In the genomic region with DNA sequence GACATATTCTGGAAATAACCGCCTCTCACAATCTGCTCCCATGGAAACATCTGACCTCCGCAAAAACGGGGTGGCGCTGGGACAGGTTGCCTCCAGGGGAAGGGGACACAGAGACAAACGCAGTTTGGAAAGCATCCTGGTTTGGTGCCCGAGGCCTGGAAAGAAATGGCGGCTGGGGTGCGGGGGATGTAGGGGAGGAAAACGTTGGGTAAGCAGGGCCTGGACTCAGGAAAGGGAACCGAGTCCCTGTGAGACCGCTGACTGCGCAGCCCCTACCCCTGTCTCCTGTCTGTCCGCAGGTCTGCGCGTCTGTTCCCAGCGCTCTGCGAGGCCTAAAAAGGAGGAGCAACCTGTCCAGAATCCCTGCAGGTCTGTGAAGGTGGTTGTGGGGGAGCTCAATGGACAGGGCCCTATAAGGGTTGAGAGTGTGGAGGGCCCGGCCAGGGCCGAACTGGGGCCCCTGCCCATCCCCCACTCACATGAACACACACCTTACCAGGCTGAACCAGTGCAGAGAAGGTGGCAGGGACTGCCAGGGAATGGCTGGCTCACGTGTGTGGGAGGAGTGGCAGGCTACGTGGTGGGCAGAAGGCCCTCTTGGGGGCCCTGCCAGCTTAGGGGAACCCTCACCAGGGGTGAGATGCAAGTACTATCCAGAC, we compare ENCODE assay signal across 7 cellular contexts. TPM values are rescaled to one million over a fixed set of nuclear protein-coding genes. Genes with fewer than 3 reads are reported as not detected.
DNase-seq lines count a peak whose midpoint lies in the region; ATAC-seq lines count a peak whose summit lies in the region.

No MANE protein-coding gene starts in this region.

- peaks cover 15% of the 10 kb centered on the region for H3K27me3 Mint-ChIP-seq in activated T-helper 2 cell treated with anti-CD3 and anti-CD28 coated beads, Interferon-gamma antibody, Interleukin-2, Interleukin-4, amounts not matched to agents 10 μg/mL and 5 μg/mL and 100 μg/mL, durations not matched to agents 14 hours and 24 hours and 36 hours (ENCODE audit: low read depth)

- no peaks in the 10 kb centered on the region for H3K36me3 Mint-ChIP-seq in activated T-helper 2 cell treated with anti-CD3 and anti-CD28 coated beads, Interferon-gamma antibody, Interleukin-2, Interleukin-4, amounts not matched to agents 10 μg/mL and 5 μg/mL and 100 μg/mL, durations not matched to agents 14 hours and 24 hours and 36 hours (ENCODE audit: low read depth)

- no peaks in the 10 kb centered on the region for H3K9me3 ChIP-seq in right cardiac atrium (ENCODE audit: control insufficient read depth, low read length)

- H3K4me1 Mint-ChIP-seq in activated T-helper 2 cell treated with anti-CD3 and anti-CD28 coated beads, Interferon-gamma antibody, Interleukin-2, Interleukin-4, amounts not matched to agents 10 μg/mL and 5 μg/mL and 100 μg/mL, durations not matched to agents 14 hours and 24 hours and 36 hours (ENCODE audit: low read depth), result no peaks in the 10 kb centered on the region

- H3K4me3 ChIP-seq in right cardiac atrium (ENCODE audit: low read length) (peak overlapping the region; percentile 96), skin epidermis (peak overlapping the region; percentile 43 to 68 (median 59))

- peak overlapping the region; percentile 99 for H3K27ac ChIP-seq in right cardiac atrium (ENCODE audit: low read length)
- H3K27ac ChIP-seq in skin epidermis, result peak overlapping the region; percentile 26 to 94 (median 83)

- H3K9me3 Mint-ChIP-seq in activated T-helper 2 cell treated with anti-CD3 and anti-CD28 coated beads, Interferon-gamma antibody, Interleukin-2, Interleukin-4, amounts not matched to agents 10 μg/mL and 5 μg/mL and 100 μg/mL, durations not matched to agents 14 hours and 24 hours and 36 hours, result no peaks in the 10 kb centered on the region

- H3K4me1 ChIP-seq in right cardiac atrium (ENCODE audit: control insufficient read depth, insufficient read depth, low read length), result peaks cover 2% of the 10 kb centered on the region

- 8% methylated on average over 21 of the region's 21 CpGs for WGBS in right cardiac atrium

- intact Hi-C loops in activated T-helper 2 cell treated with anti-CD3 and anti-CD28 coated beads, Interferon-gamma antibody, Interleukin-2, Interleukin-4, amounts not matched to agents 10 μg/mL and 5 μg/mL and 100 μg/mL, durations not matched to agents 14 hours and 24 hours and 36 hours (cut with micrococcal nuclease), result no loop called here
- intact Hi-C loops in right cardiac atrium (cut with DNase I), result no loop called here

- H3K27me3 ChIP-seq in right cardiac atrium (ENCODE audit: control insufficient read depth, insufficient read depth), result no peaks in the 10 kb centered on the region

- H3K27ac Mint-ChIP-seq in activated T-helper 2 cell treated with anti-CD3 and anti-CD28 coated beads, Interferon-gamma antibody, Interleukin-2, Interleukin-4, amounts not matched to agents 10 μg/mL and 5 μg/mL and 100 μg/mL, durations not matched to agents 14 hours and 24 hours and 36 hours, result no peak overlapping the region

- peak overlapping the region; percentile 58 for H3K4me3 Mint-ChIP-seq in activated T-helper 2 cell treated with anti-CD3 and anti-CD28 coated beads, Interferon-gamma antibody, Interleukin-2, Interleukin-4, amounts not matched to agents 10 μg/mL and 5 μg/mL and 100 μg/mL, durations not matched to agents 14 hours and 24 hours and 36 hours (ENCODE audit: low read depth)

- ATAC-seq in GM18868 (IDR thresholded peaks at IDR 0.05; ENCODE audit: unreplicated experiment) (peak; percentile 25), HG02884 (IDR thresholded peaks at IDR 0.05; ENCODE audit: unreplicated experiment) (peak; percentile 30), right cardiac atrium (peak; percentile 49 to 56)

- DNase-seq in activated T-helper 2 cell treated with anti-CD3 and anti-CD28 coated beads, Interferon-gamma antibody, Interleukin-2, Interleukin-4, amounts not matched to agents 10 μg/mL and 5 μg/mL and 100 μg/mL, durations not matched to agents 14 hours and 24 hours and 36 hours (ENCODE audit: low spot score), result no peak
- DNase-seq in right cardiac atrium (peak in 2 of 3 donors; percentile 23 to 62), NCI-H2171 (lab: John Stamatoyannopoulos, UW) (no peak)
- DNase-seq in stimulated activated CD4-positive, alpha-beta T cell treated with anti-CD3 and anti-CD28 coated beads, Interleukin-4, amount 100 ng/mL, for 4 hours, result no peak

RNA-seq across cellular contexts. Expression of a gene that starts 0.7 kb away (rescaled TPM):
- total RNA-seq in activated T-helper 2 cell treated with anti-CD3 and anti-CD28 coated beads, Interferon-gamma antibody, Interleukin-2, Interleukin-4, amounts not matched to agents 10 μg/mL and 5 μg/mL and 100 μg/mL, durations not matched to agents 14 hours and 24 hours and 36 hours, result 0.78 and 0.87 TPM in 2 replicates
- 10 to 100 TPM; 35.4 to 42.8 (median 42.3) TPM for total RNA-seq in right cardiac atrium
- 71.5 TPM for polyA plus RNA-seq in right cardiac atrium

RNA-seq across cellular contexts. Expression of a gene that starts 20.3 kb away (rescaled TPM):
- total RNA-seq in activated T-helper 2 cell treated with anti-CD3 and anti-CD28 coated beads, Interferon-gamma antibody, Interleukin-2, Interleukin-4, amounts not matched to agents 10 μg/mL and 5 μg/mL and 100 μg/mL, durations not matched to agents 14 hours and 24 hours and 36 hours, result 4.2 and 5.0 TPM in 2 replicates
- total RNA-seq in right cardiac atrium, result 10 to 100 TPM; 33.5 to 41.1 (median 36.4) TPM
- polyA plus RNA-seq in right cardiac atrium, result 42.5 TPM

RNA-seq across cellular contexts. Expression of a gene that starts 23.1 kb away (rescaled TPM):
- 6.1 TPM in 2 replicates for total RNA-seq in activated T-helper 2 cell treated with anti-CD3 and anti-CD28 coated beads, Interferon-gamma antibody, Interleukin-2, Interleukin-4, amounts not matched to agents 10 μg/mL and 5 μg/mL and 100 μg/mL, durations not matched to agents 14 hours and 24 hours and 36 hours
- 100 to 1,000 TPM in 2 of 4 donors, 10 to 100 TPM in 2; 85.3 to 128 (median 96.2) TPM for total RNA-seq in right cardiac atrium
- polyA plus RNA-seq in right cardiac atrium, result 276 TPM

Comparison
In these comparisons a context has a peak if more than half of its experiments do, and no peak if none do; other contexts are left out.
1. DNase-seq: peak in right cardiac atrium (2 of 3); none in activated T-helper 2 cell treated with anti-CD3 and anti-CD28 coated beads, Interferon-gamma antibody, Interleukin-2, Interleukin-4, amounts not matched to agents 10 μg/mL and 5 μg/mL and 100 μg/mL, durations not matched to agents 14 hours and 24 hours and 36 hours (single experiment), NCI-H2171 (single experiment) and stimulated activated CD4-positive, alpha-beta T cell treated with anti-CD3 and anti-CD28 coated beads, Interleukin-4, amount 100 ng/mL, for 4 hours (0 of 2).
2. RNA of a gene that starts 0.7 kb away (total RNA-seq): 35.4 to 42.8 TPM in right cardiac atrium; 0.78 to 0.87 TPM in activated T-helper 2 cell treated with anti-CD3 and anti-CD28 coated beads, Interferon-gamma antibody, Interleukin-2, Interleukin-4, amounts not matched to agents 10 μg/mL and 5 μg/mL and 100 μg/mL, durations not matched to agents 14 hours and 24 hours and 36 hours; every median in the first group is over 10 times any median in the second.
3. RNA of a gene that starts 23.1 kb away (total RNA-seq): 85.3 to 128 TPM in right cardiac atrium; 6.1 TPM in activated T-helper 2 cell treated with anti-CD3 and anti-CD28 coated beads, Interferon-gamma antibody, Interleukin-2, Interleukin-4, amounts not matched to agents 10 μg/mL and 5 μg/mL and 100 μg/mL, durations not matched to agents 14 hours and 24 hours and 36 hours; every median in the first group is over 10 times any median in the second.
4. Peak in every context shown above with its lines, with median percentiles within 50 percentile points of each other: ATAC-seq.